Comparison of ENCODE assay signal across 2 cellular contexts in genomic region chr6:132972254-132972653, GRCh38.
TF ChIP-seq lines count a peak whose summit lies in the region.

No MANE protein-coding gene starts in this region.

TF ChIP-seq in HepG2, 621 proteins besides CTCF, POLR2A, EP300 and RAD21 (continued from another document):
- no peak for TF ChIP-seq NR0B2 (CRISPR knock-in tag; IDR thresholded peaks at IDR 0.05)
- TF ChIP-seq FLYWCH1 (CRISPR knock-in tag; IDR thresholded peaks at IDR 0.05): no peak
- peak in 1 of 2 experiments; percentile 36; a peak in 2 of 4 replicates for TF ChIP-seq MAFK (conservative IDR thresholded peaks at IDR 0.05 in 1 of 2, IDR thresholded peaks at IDR 0.05 in 1 of 2; ENCODE audit: low read length in 2 of 2)
- TF ChIP-seq ZNF20 (CRISPR knock-in tag; IDR thresholded peaks at IDR 0.05): no peak
- TF ChIP-seq EHMT2 (IDR thresholded peaks at IDR 0.05; ENCODE audit: borderline replicate concordance, low read depth, low read length): no peak
- no peak for TF ChIP-seq ZNF343 (CRISPR knock-in tag; IDR thresholded peaks at IDR 0.05)
- TF ChIP-seq ZFP91 (CRISPR knock-in tag; IDR thresholded peaks at IDR 0.05; ENCODE audit: borderline replicate concordance): no peak

TF ChIP-seq in K562, 482 proteins besides CTCF, POLR2A, EP300 and RAD21 (continued from another document):
- TF ChIP-seq RBM25 (IDR thresholded peaks at IDR 0.05; ENCODE audit: low read depth, low read length, severe bottlenecking) (peak; percentile 74), MTF1 (CRISPR knock-in tag; IDR thresholded peaks at IDR 0.05; ENCODE audit: borderline replicate concordance) (no peak)
TF ChIP-seq in K562: peak in this region for 1.
